In the genomic region with DNA sequence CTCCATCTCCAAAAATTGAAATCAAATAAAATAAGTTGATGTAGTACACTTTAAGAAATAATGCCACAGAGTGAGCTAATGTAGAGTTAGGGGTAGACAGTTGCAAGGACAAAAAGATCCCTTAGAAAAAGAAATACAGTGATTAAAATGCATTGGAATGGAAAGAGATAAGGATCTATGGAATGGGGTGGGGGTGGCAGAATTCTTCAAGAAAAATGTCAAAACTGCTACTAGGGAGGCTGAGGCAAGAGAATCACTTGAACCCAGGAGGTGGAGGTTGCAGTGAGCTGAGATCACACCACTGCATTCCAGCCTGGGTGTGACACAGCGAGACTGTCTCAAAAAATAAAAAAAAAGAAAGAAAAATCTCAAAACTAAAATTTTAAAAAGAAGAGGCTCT, we compare ENCODE assay signal across 26 cellular contexts. TPM values are rescaled to one million over a fixed set of nuclear protein-coding genes. Genes with fewer than 3 reads are reported as not detected.
"Had no signal": no experiment of that assay in that cellular context is flagged by ENCODE, and none has a peak within 500 bp of the region (broad histone marks: within the 10 kb centered on the region; RNA-seq: fewer than 3 reads in every experiment).

No MANE protein-coding gene starts in this region.

- H3K27me3 Mint-ChIP-seq: activated naive CD8-positive, alpha-beta T cell had no signal

- DNase-seq: activated B cell treated with CpG ODN at 0.5 μM for 24 hours; activated CD4-positive, alpha-beta T cell treated with anti-CD3 and anti-CD28 coated beads for 1 hour; activated CD4-positive, alpha-beta T cell treated with anti-CD3 and anti-CD28 coated beads, Interleukin-2, amount 10 ng/mL, durations not matched to agents 24 days and 14 days; activated CD4-positive, alpha-beta T cell treated with anti-CD3 and anti-CD28 coated beads, Interleukin-2, amount 50 U/mL, for 48 hours; activated CD8-positive, alpha-beta memory T cell treated with anti-CD3 and anti-CD28 coated beads for 24 hours; activated gamma-delta T cell; activated naive CD4-positive, alpha-beta T cell treated with anti-CD3 and anti-CD28 coated beads for 36 hours; activated T-cell treated with anti-CD3 and anti-CD28 coated beads, Interleukin-2, amount 50 U/mL, for 4 hours; KG1; NCI-H1048; NCI-H146; NCI-H187 treated with DMSO at 0.1 percent for 48 hours; NCI-H345; NCI-H510A; NCI-H526 treated with DMSO at 0.1 percent for 48 hours; NCI-H82; NK-92 treated with Interleukin-12 subunit alpha and Interleukin-12 subunit beta, amount 100 ng/mL, for 24 hours; Peyer's patch; Right ventricle myocardium superior; T-helper 17 cell; T1000 had no signal

- H3K27ac Mint-ChIP-seq: activated B cell treated with CpG ODN at 0.5 μM for 24 hours; activated CD4-positive, alpha-beta T cell treated with anti-CD3 and anti-CD28 coated beads, Interleukin-2, amount 10 ng/mL, durations not matched to agents 24 days and 14 days; activated naive CD4-positive, alpha-beta T cell treated with anti-CD3 and anti-CD28 coated beads for 36 hours; activated naive CD8-positive, alpha-beta T cell; T-helper 17 cell had no signal

- H3K4me3 Mint-ChIP-seq: activated B cell treated with CpG ODN at 0.5 μM for 24 hours; activated CD4-positive, alpha-beta T cell treated with anti-CD3 and anti-CD28 coated beads, Interleukin-2, amount 10 ng/mL, durations not matched to agents 24 days and 14 days; activated naive CD4-positive, alpha-beta T cell treated with anti-CD3 and anti-CD28 coated beads for 36 hours; activated naive CD8-positive, alpha-beta T cell; activated T-cell treated with anti-CD3 and anti-CD28 coated beads, Interleukin-2, amount 50 U/mL, for 4 hours; T-helper 17 cell had no signal

- H3K9me3 Mint-ChIP-seq: activated B cell treated with CpG ODN at 0.5 μM for 24 hours; activated CD4-positive, alpha-beta T cell treated with anti-CD3 and anti-CD28 coated beads, Interleukin-2, amount 10 ng/mL, durations not matched to agents 24 days and 14 days; activated naive CD4-positive, alpha-beta T cell treated with anti-CD3 and anti-CD28 coated beads for 36 hours; activated T-cell treated with anti-CD3 and anti-CD28 coated beads, Interleukin-2, amount 50 U/mL, for 4 hours had no signal

- ATAC-seq: activated T-cell treated with anti-CD3 and anti-CD28 coated beads, Interleukin-2, amount 50 U/mL, for 4 hours; T-helper 17 cell had no signal

- H3K27me3 ChIP-seq: Peyer's patch had no signal

- H3K36me3 ChIP-seq: Peyer's patch had no signal

- H3K27ac ChIP-seq: Peyer's patch, RWPE1 had no signal

- H3K9me3 ChIP-seq: Peyer's patch had no signal

- H3K4me3 ChIP-seq: Peyer's patch had no signal

- H3K4me1 Mint-ChIP-seq: activated CD4-positive, alpha-beta T cell treated with anti-CD3 and anti-CD28 coated beads, Interleukin-2, amount 10 ng/mL, durations not matched to agents 24 days and 14 days; T-helper 17 cell had no signal

- H3K4me1 ChIP-seq: Peyer's patch had no signal

- H3K36me3 Mint-ChIP-seq: activated naive CD8-positive, alpha-beta T cell had no signal

RNA-seq across cellular contexts. Expression of a gene that starts 6.5 kb away (rescaled TPM):
- total RNA-seq: activated B cell treated with CpG ODN at 0.5 μM for 24 hours; activated CD4-positive, alpha-beta T cell treated with anti-CD3 and anti-CD28 coated beads, Interleukin-2, amount 10 ng/mL, durations not matched to agents 24 days and 14 days; activated naive CD4-positive, alpha-beta T cell treated with anti-CD3 and anti-CD28 coated beads for 36 hours; activated T-cell treated with anti-CD3 and anti-CD28 coated beads, Interleukin-2, amount 50 U/mL, for 4 hours; LHCN-M2; Peyer's patch; SK-MEL-5 had no signal

RNA-seq across cellular contexts. Expression of a gene that starts 13.4 kb away (rescaled TPM):
- total RNA-seq: activated B cell treated with CpG ODN at 0.5 μM for 24 hours; activated CD4-positive, alpha-beta T cell treated with anti-CD3 and anti-CD28 coated beads, Interleukin-2, amount 10 ng/mL, durations not matched to agents 24 days and 14 days; activated naive CD4-positive, alpha-beta T cell treated with anti-CD3 and anti-CD28 coated beads for 36 hours; activated T-cell treated with anti-CD3 and anti-CD28 coated beads, Interleukin-2, amount 50 U/mL, for 4 hours; cardiac septum; LHCN-M2; Peyer's patch; Right ventricle myocardium superior; T-helper 17 cell had no signal

RNA-seq across cellular contexts. Expression of a gene that starts 35.4 kb away (rescaled TPM):
- total RNA-seq: activated CD4-positive, alpha-beta T cell treated with anti-CD3 and anti-CD28 coated beads, Interleukin-2, amount 10 ng/mL, durations not matched to agents 24 days and 14 days; activated naive CD4-positive, alpha-beta T cell treated with anti-CD3 and anti-CD28 coated beads for 36 hours; LHCN-M2; SK-MEL-5 had no signal
